18 cellular contexts compared by ENCODE assay signal in the genomic region with DNA sequence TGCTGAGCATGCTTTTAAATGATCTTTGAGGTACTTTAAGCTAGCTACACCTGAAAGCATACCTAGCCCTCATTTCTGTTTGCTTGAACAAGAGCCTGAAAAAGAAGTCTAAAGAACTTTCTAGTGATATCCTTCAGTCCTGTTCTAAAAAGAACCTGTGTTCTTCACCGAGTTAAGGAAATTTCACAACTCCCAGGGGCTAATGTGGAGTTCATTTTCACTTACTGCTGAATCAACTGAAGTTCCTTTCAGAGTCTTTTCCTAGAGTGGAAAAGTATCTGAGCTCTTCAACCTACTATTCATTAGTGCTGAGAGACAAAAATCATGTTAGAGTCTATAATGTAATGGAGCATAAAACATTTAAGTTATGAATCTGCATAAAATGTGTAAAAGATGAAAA.
DNase-seq lines count a peak whose midpoint lies in the region; ATAC-seq and TF ChIP-seq lines count a peak whose summit lies in the region.
"Had no signal": no experiment of that assay in that cellular context is flagged by ENCODE, and none has a peak within 500 bp of the region (broad histone marks: within the 10 kb centered on the region; RNA-seq: fewer than 3 reads in every experiment).

No MANE protein-coding gene starts in this region.

- H3K4me2 ChIP-seq in SK-N-SH: no peak overlapping the region

- H3K4me3 Mint-ChIP-seq in memory B cell: no peak overlapping the region
- H3K4me3 Mint-ChIP-seq: endodermal cell; T-helper 1 cell treated with Interleukin-12 subunit alpha and Interleukin-12 subunit beta and Interleukin-4 antibody, amounts not matched to agents 30 μg/mL and 1 μg/mL, for 36 hours; type B pancreatic cell had no signal

- no peaks in the 10 kb centered on the region for H3K27me3 ChIP-seq in SK-N-SH (ENCODE audit: insufficient read depth)
- no peaks in the 10 kb centered on the region for H3K27me3 ChIP-seq in adipocyte (replicated peaks; ENCODE audit: control insufficient read depth, insufficient read depth, low read length)
- H3K27me3 ChIP-seq in subcutaneous abdominal adipose tissue (ENCODE audit: control insufficient read depth in 5 of 5, insufficient read depth in 4 of 5, low read length in 5 of 5): no peaks in the 10 kb centered on the region

- TF ChIP-seq CTCF in SK-N-SH (IDR thresholded peaks at IDR 0.05): no peak

- no peaks in the 10 kb centered on the region for H3K9me2 ChIP-seq in SK-N-SH

- no peaks in the 10 kb centered on the region for H3K27me3 Mint-ChIP-seq in memory B cell
- H3K27me3 Mint-ChIP-seq: type B pancreatic cell had no signal

- H3K4me1 Mint-ChIP-seq in memory B cell: peaks cover 16% of the 10 kb centered on the region

- peaks cover 0 to 3% of the 10 kb centered on the region in 2 experiments for H3K36me3 ChIP-seq in SK-N-SH (replicated peaks in 1 of 2; ENCODE audit: control insufficient read depth in 1 of 2, insufficient read depth in 2 of 2, low read length in 1 of 2)
- H3K36me3 ChIP-seq in adipocyte (ENCODE audit: control insufficient read depth, insufficient read depth, low read length, severe bottlenecking): no peaks in the 10 kb centered on the region
- no peaks in the 10 kb centered on the region for H3K36me3 ChIP-seq in subcutaneous abdominal adipose tissue (ENCODE audit: control insufficient read depth in 5 of 5, insufficient read depth in 5 of 5, low read length in 5 of 5)

- H3K9me3 ChIP-seq in SK-N-SH (no peaks in the 10 kb centered on the region), adipocyte (ENCODE audit: control insufficient read depth, low read length) (no peaks in the 10 kb centered on the region), subcutaneous abdominal adipose tissue (ENCODE audit: control insufficient read depth in 5 of 5, low read length in 5 of 5) (no peaks in the 10 kb centered on the region)

- TF ChIP-seq RAD21 in SK-N-SH (IDR thresholded peaks at IDR 0.05; ENCODE audit: low read length): no peak

- WGBS in SK-N-SH (ENCODE audit: low lambda C conversion rate): 69% methylated on average over 1 of the region's 1 CpG

- no peak overlapping the region for H2AFZ ChIP-seq in SK-N-SH (ENCODE audit: low read depth)

- no peak for ATAC-seq in SK-N-SH treated with all-trans-retinoic acid at 6 μM for 48 hours
- ATAC-seq in memory B cell (ENCODE audit: low read depth): no peak

- peaks cover 10% of the 10 kb centered on the region for H3F3A ChIP-seq in SK-N-SH (replicated peaks; ENCODE audit: insufficient read depth)

- H3K4me1 ChIP-seq in SK-N-SH (ENCODE audit: control insufficient read depth in 1 of 2, insufficient read depth in 2 of 2, low read depth in 1 of 2, low read length in 1 of 2) (no peaks in the 10 kb centered on the region), adipocyte (ENCODE audit: control insufficient read depth, insufficient read depth, low read length) (peaks cover 22% of the 10 kb centered on the region), subcutaneous abdominal adipose tissue (ENCODE audit: control insufficient read depth in 5 of 5, insufficient read depth in 5 of 5, low read length in 5 of 5) (peaks cover 0 to 10% (median 6%) of the 10 kb centered on the region in 5 donors)

- peaks cover 6% of the 10 kb centered on the region for H3K36me3 Mint-ChIP-seq in memory B cell

- DNase-seq in SK-N-SH (no peak), adipocyte (ENCODE audit: low read depth) (peak; percentile 67), memory B cell (ENCODE audit: low spot score in 2 of 2) (no peak), NCI-H146 (lab: John Stamatoyannopoulos, UW) (no peak), HK-2 (ENCODE audit: unreplicated experiment) (no peak), H4 (ENCODE audit: low spot score) (no peak)
- DNase-seq: activated CD4-positive, CD25-positive, alpha-beta regulatory T cell; amygdala; cerebellar nuclear complex; endodermal cell; foreskin melanocyte; NCI-H2107; NCI-H748 treated with DMSO at 0.1 percent for 48 hours; nucleus accumbens had no signal

- peaks cover 3% of the 10 kb centered on the region for H3K9me3 Mint-ChIP-seq in memory B cell
- H3K9me3 Mint-ChIP-seq: T-helper 1 cell treated with Interleukin-12 subunit alpha and Interleukin-12 subunit beta and Interleukin-4 antibody, amounts not matched to agents 30 μg/mL and 1 μg/mL, for 36 hours; type B pancreatic cell had no signal

- no peak for TF ChIP-seq EP300 in SK-N-SH (IDR thresholded peaks at IDR 0.05; ENCODE audit: borderline replicate concordance in 1 of 2, low read depth in 1 of 2, low read length in 1 of 2)

- H3K79me2 ChIP-seq in SK-N-SH (ENCODE audit: insufficient read depth): peaks cover 29% of the 10 kb centered on the region

- H3K4me3 ChIP-seq in SK-N-SH (ENCODE audit: low read depth in 2 of 2, low read length in 1 of 2) (no peak overlapping the region), adipocyte (ENCODE audit: low read length) (no peak overlapping the region), subcutaneous abdominal adipose tissue (ENCODE audit: low read depth in 1 of 5, low read length in 5 of 5) (no peak overlapping the region)

- peak overlapping the region; percentile 55 for H3K27ac Mint-ChIP-seq in memory B cell
- H3K27ac Mint-ChIP-seq: endodermal cell; T-helper 1 cell treated with Interleukin-12 subunit alpha and Interleukin-12 subunit beta and Interleukin-4 antibody, amounts not matched to agents 30 μg/mL and 1 μg/mL, for 36 hours; type B pancreatic cell had no signal

- no peaks in the 10 kb centered on the region for H4K20me1 ChIP-seq in SK-N-SH (ENCODE audit: insufficient read depth)

- CTCF ChIA-PET in SK-N-SH (lab: Yijun Ruan, JAX): interaction anchor here (0.8 to 1.8 kb wide), 5 partner anchors 9 to 87 kb away, joined by 3 to 6 read pairs (median 4); a partner anchor contains a TSS

- H3K27ac ChIP-seq in SK-N-SH (ENCODE audit: low read depth in 2 of 2, low read length in 1 of 2) (peak overlapping the region; percentile 30 to 36; a peak in 2 of 4 replicates), subcutaneous abdominal adipose tissue (ENCODE audit: low read depth, low read length) (peak overlapping the region; percentile 26)

- H3K9ac ChIP-seq in SK-N-SH: no peak overlapping the region
- H3K9ac ChIP-seq in adipocyte (ENCODE audit: low read length): peak overlapping the region; percentile 1
- no peak overlapping the region for H3K9ac ChIP-seq in subcutaneous abdominal adipose tissue (ENCODE audit: low read length in 5 of 5)

- POLR2A ChIA-PET in SK-N-SH (lab: Yijun Ruan, JAX): no interaction called here

TF ChIP-seq in SK-N-SH, 30 proteins besides CTCF, POLR2A, EP300 and RAD21 (continues in another document):
- TF ChIP-seq, protein P1, sequence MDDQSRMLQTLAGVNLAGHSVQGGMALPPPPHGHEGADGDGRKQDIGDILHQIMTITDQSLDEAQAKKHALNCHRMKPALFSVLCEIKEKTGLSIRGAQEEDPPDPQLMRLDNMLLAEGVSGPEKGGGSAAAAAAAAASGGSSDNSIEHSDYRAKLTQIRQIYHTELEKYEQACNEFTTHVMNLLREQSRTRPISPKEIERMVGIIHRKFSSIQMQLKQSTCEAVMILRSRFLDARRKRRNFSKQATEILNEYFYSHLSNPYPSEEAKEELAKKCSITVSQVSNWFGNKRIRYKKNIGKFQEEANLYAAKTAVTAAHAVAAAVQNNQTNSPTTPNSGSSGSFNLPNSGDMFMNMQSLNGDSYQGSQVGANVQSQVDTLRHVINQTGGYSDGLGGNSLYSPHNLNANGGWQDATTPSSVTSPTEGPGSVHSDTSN (IDR thresholded peaks at IDR 0.05): no peak

TF ChIP-seq in SK-N-SH treated with all-trans-retinoic acid at 6 μM for 48 hours, 23 proteins besides CTCF, POLR2A, EP300 and RAD21:
- TF ChIP-seq, protein P2, sequence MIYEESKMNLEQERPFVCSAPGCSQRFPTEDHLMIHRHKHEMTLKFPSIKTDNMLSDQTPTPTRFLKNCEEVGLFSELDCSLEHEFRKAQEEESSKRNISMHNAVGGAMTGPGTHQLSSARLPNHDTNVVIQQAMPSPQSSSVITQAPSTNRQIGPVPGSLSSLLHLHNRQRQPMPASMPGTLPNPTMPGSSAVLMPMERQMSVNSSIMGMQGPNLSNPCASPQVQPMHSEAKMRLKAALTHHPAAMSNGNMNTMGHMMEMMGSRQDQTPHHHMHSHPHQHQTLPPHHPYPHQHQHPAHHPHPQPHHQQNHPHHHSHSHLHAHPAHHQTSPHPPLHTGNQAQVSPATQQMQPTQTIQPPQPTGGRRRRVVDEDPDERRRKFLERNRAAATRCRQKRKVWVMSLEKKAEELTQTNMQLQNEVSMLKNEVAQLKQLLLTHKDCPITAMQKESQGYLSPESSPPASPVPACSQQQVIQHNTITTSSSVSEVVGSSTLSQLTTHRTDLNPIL (CRISPR knock-in tag; IDR thresholded peaks at IDR 0.05; ENCODE audit: low read depth): no peak
- TF ChIP-seq GLIS3 (CRISPR knock-in tag; IDR thresholded peaks at IDR 0.05): no peak
- TF ChIP-seq ZNF565 (CRISPR knock-in tag; conservative IDR thresholded peaks at IDR 0.05; ENCODE audit: low read depth): no peak
- TF ChIP-seq PPARA (CRISPR knock-in tag; IDR thresholded peaks at IDR 0.05; ENCODE audit: borderline replicate concordance): no peak
- no peak for TF ChIP-seq TCF4 (CRISPR knock-in tag; IDR thresholded peaks at IDR 0.05; ENCODE audit: borderline replicate concordance)
- TF ChIP-seq, protein P3, sequence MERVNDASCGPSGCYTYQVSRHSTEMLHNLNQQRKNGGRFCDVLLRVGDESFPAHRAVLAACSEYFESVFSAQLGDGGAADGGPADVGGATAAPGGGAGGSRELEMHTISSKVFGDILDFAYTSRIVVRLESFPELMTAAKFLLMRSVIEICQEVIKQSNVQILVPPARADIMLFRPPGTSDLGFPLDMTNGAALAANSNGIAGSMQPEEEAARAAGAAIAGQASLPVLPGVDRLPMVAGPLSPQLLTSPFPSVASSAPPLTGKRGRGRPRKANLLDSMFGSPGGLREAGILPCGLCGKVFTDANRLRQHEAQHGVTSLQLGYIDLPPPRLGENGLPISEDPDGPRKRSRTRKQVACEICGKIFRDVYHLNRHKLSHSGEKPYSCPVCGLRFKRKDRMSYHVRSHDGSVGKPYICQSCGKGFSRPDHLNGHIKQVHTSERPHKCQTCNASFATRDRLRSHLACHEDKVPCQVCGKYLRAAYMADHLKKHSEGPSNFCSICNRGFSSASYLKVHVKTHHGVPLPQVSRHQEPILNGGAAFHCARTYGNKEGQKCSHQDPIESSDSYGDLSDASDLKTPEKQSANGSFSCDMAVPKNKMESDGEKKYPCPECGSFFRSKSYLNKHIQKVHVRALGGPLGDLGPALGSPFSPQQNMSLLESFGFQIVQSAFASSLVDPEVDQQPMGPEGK (CRISPR knock-in tag; IDR thresholded peaks at IDR 0.05; ENCODE audit: borderline replicate concordance): no peak
- no peak for TF ChIP-seq ZC3H10 (CRISPR knock-in tag; IDR thresholded peaks at IDR 0.05)
- TF ChIP-seq ZFP3 (CRISPR knock-in tag; IDR thresholded peaks at IDR 0.05): no peak
